30 cellular contexts compared by ENCODE assay signal in the genomic region with DNA sequence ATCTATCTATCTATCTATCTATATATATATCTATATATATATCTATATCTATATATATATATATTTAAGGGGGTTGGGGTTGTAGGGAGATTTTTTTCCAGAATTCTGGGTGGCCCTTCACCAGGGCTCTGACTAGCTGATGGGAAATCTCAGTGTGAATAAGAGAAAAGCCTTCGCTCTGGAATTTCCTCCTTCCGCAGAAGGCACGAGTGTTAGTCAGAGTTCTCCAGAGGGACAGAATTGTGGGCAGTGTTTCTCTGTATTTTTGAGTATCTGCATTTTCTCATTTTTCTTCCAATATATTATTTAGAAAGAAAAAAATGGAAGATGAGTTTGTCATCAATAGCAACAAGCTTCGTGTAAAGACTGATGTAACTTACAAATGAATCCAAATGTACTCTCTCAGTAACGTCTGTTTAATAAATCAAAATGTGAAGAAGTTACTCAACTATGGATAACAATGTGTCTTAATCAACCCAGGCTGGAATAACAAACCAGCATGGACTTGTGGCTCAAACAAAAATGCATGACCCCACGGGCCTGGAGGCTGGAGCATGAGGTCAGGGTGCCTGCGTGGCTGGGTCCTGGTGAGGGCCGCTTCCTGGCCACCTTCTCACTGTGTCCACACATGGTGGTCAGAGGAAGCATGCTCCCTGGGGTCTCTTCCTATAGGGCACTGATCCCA. TPM values are rescaled to one million over a fixed set of nuclear protein-coding genes. Genes with fewer than 3 reads are reported as not detected.
DNase-seq lines count a peak whose midpoint lies in the region; TF ChIP-seq lines count a peak whose summit lies in the region.
"Had no signal": no experiment of that assay in that cellular context is flagged by ENCODE, and none has a peak within 500 bp of the region (broad histone marks: within the 10 kb centered on the region; RNA-seq: fewer than 3 reads in every experiment).

No MANE protein-coding gene starts in this region.

- no peaks in the 10 kb centered on the region for H3K27me3 ChIP-seq in H7 (ENCODE audit: control insufficient read depth, insufficient read depth, low read length)
- H3K27me3 ChIP-seq: adrenal gland, vagina had no signal

- no peak overlapping the region for H3K4me3 ChIP-seq in choroid plexus epithelial cell (ENCODE audit: low read depth, low read length)
- no peak overlapping the region for H3K4me3 ChIP-seq in H7 (ENCODE audit: insufficient read depth, low read depth, low read length)
- H3K4me3 ChIP-seq: adrenal gland, left ventricle myocardium inferior, right lobe of liver, vagina had no signal

- no peaks in the 10 kb centered on the region for H3K36me3 ChIP-seq in H7 (replicated peaks; ENCODE audit: control insufficient read depth, insufficient read depth, low read length)
- H3K36me3 ChIP-seq: adrenal gland, left ventricle myocardium inferior, right lobe of liver, vagina had no signal

- DNase-seq in AG08395 (ENCODE audit: low spot score) (peak; percentile 32), GM04503 (ENCODE audit: low read depth) (peak; percentile 20), choroid plexus epithelial cell (ENCODE audit: low read depth) (peak; percentile 56), mesenteric fat pad (ENCODE audit: low spot score) (peak; percentile 72), H7 (no peak), NCI-H524 (lab: John Stamatoyannopoulos, UW) (no peak)
- DNase-seq in stimulated activated CD4-positive, alpha-beta T cell treated with anti-CD3 and anti-CD28 coated beads, Interleukin-4, amount 100 ng/mL, for 4 hours, result no peak
- no peak for DNase-seq in activated CD4-positive, alpha-beta T cell treated with anti-CD3 and anti-CD28 coated beads, Interleukin-2, amount 50 U/mL, for 4 hours
- DNase-seq: activated CD4-positive, alpha-beta T cell treated with anti-CD3 and anti-CD28 coated beads for 48 hours; activated naive CD4-positive, alpha-beta T cell; activated T-cell treated with anti-CD3 and anti-CD28 coated beads, Interleukin-2, amount 50 U/mL, for 24 hours; adrenal gland; Calu3; cortex of kidney; DND-41; effector memory CD8-positive, alpha-beta T cell; erythroblast; left ventricle myocardium inferior; NCI-H1105; NCI-H1930; NCI-H69; right lobe of liver; SHP77; stimulated activated CD4-positive, alpha-beta T cell treated with anti-CD3 and anti-CD28 coated beads, Interleukin-15, amount 100 ng/mL, for 24 hours; stimulated activated naive CD4-positive, alpha-beta T cell treated with Interleukin-2 at 50 U/mL for 16 hours; T-helper 9 cell had no signal

- TF ChIP-seq CTCF in choroid plexus epithelial cell (conservative IDR thresholded peaks at IDR 0.05; ENCODE audit: low read depth, low read length), result no peak

RNA-seq across cellular contexts. Expression of gene SNTG2, which starts 10.6 kb away (rescaled TPM):
- total RNA-seq in mesenteric fat pad, result 5.6 TPM
- total RNA-seq in H7 (2014; rRNA removed; shearing (Covaris generic)), result 1.5 and 2.1 TPM in 2 replicates
- total RNA-seq: bronchial epithelial cell, Calu3, HT-29, M059J, right lobe of liver had no signal

Comparison
In these comparisons a context has a peak if more than half of its experiments do, and no peak if none do; other contexts are left out.
1. DNase-seq: peak in AG08395 (single experiment), GM04503 (single experiment), choroid plexus epithelial cell (single experiment) and mesenteric fat pad (single experiment); none in H7 (single experiment), NCI-H524 (0 of 2), stimulated activated CD4-positive, alpha-beta T cell treated with anti-CD3 and anti-CD28 coated beads, Interleukin-4, amount 100 ng/mL, for 4 hours (0 of 2) and activated CD4-positive, alpha-beta T cell treated with anti-CD3 and anti-CD28 coated beads, Interleukin-2, amount 50 U/mL, for 4 hours (0 of 2).